Comparison of ENCODE assay signal across 19 cellular contexts in the genomic region with DNA sequence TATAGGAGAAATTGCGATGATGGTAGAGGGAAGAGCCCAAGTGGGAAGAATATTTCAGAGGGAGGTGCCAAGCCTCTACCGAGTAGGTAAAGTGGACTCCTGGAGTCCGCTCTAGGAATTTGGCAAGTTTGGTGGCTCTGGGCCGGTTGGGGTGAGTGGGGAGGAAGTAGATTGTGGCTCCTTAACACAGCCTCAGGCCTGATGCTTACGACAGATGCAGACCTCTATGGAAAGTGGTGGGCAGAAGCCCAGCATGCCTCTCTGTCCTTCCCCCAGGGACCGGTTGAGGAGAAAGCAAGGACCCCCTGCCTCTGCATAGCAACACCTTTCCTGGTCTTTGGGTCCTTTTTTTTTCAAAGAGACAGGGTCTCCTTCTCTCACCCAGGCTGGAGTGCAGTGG. TPM values are rescaled to one million over a fixed set of nuclear protein-coding genes. Genes with fewer than 3 reads are reported as not detected.
DNase-seq lines count a peak whose midpoint lies in the region; ATAC-seq, FAIRE-seq and TF ChIP-seq lines count a peak whose summit lies in the region.
"Had no signal": no experiment of that assay in that cellular context is flagged by ENCODE, and none has a peak within 500 bp of the region (broad histone marks: within the 10 kb centered on the region; RNA-seq: fewer than 3 reads in every experiment).

No MANE protein-coding gene starts in this region.

- peaks cover 50% of the 10 kb centered on the region for H3K4me1 ChIP-seq in A549
- H3K4me1 ChIP-seq in heart right ventricle = peaks cover 0 to 21% (median 15%) of the 10 kb centered on the region in 9 donors
- peaks cover 10 to 20% of the 10 kb centered on the region in 2 donors for H3K4me1 ChIP-seq in thyroid gland
- H3K4me1 ChIP-seq: HAP-1 had no signal

- no peak for TF ChIP-seq RAD21 in A549 (conservative IDR thresholded peaks at IDR 0.05 in 1 of 2, IDR thresholded peaks at IDR 0.05 in 1 of 2)

- peaks cover 0 to 7% (median 0%) of the 10 kb centered on the region in 5 donors for H3K27me3 Mint-ChIP-seq in naive thymus-derived CD8-positive, alpha-beta T cell
- H3K27me3 Mint-ChIP-seq: CD4-positive, alpha-beta T cell; IgD-negative memory B cell had no signal

- H3K4me3 ChIP-seq in A549 = no peak overlapping the region
- no peak overlapping the region for H3K4me3 ChIP-seq in NB4 (ENCODE audit: low read depth, low read length)
- no peak overlapping the region for H3K4me3 ChIP-seq in heart right ventricle
- H3K4me3 ChIP-seq in thyroid gland (replicated peaks in 1 of 3) = no peak overlapping the region
- H3K4me3 ChIP-seq: BLaER1, HAP-1 had no signal

- TF ChIP-seq POLR2A in A549 (IDR thresholded peaks at IDR 0.05; ENCODE audit: low read length) (no peak), NB4 (IDR thresholded peaks at IDR 0.05; ENCODE audit: extremely low read depth, insufficient read length) (no peak), thyroid gland (IDR thresholded peaks at IDR 0.05) (no peak)

- POLR2A ChIA-PET in A549 (lab: Yijun Ruan, JAX) = interaction anchor here (0.7 kb wide), 1 partner anchor 110 kb away, joined by 4 read pairs; no protein-coding TSS in a partner anchor
- POLR2A ChIA-PET in naive thymus-derived CD8-positive, alpha-beta T cell (lab: Charles Lee) = no interaction called here

- ATAC-seq in A549 (peak; percentile 14 to 22; a peak in 3 of 6 replicates), heart right ventricle (no peak)
- ATAC-seq in naive thymus-derived CD8-positive, alpha-beta T cell = no peak

- H3K9me3 Mint-ChIP-seq in naive thymus-derived CD8-positive, alpha-beta T cell = no peaks in the 10 kb centered on the region
- H3K9me3 Mint-ChIP-seq: CD4-positive, alpha-beta T cell; IgD-negative memory B cell had no signal

- no peak for FAIRE-seq in A549 (lab: Jason Lieb, UNC)
- FAIRE-seq: GM12892, H1 had no signal

- H3K27me3 ChIP-seq in heart right ventricle (no peaks in the 10 kb centered on the region), thyroid gland (no peaks in the 10 kb centered on the region)
- H3K27me3 ChIP-seq: BLaER1 had no signal

- DNase-seq in A549 (ENCODE audit: low read depth in 1 of 2, low spot score in 1 of 2) = no peak
- peak; percentile 7 to 13 for DNase-seq in AML-193 (lab: John Stamatoyannopoulos, UW)
- DNase-seq in NB4 (ENCODE audit: low read depth) = peak; percentile 24
- peak; percentile 67 for DNase-seq in mesenteric fat pad (ENCODE audit: low spot score)
- DNase-seq in heart right ventricle = no peak
- DNase-seq in thyroid gland = no peak
- no peak for DNase-seq in naive thymus-derived CD8-positive, alpha-beta T cell
- no peak for DNase-seq in UCSD-AML1 (lab: John Stamatoyannopoulos, UW; ENCODE audit: unreplicated experiment)
- DNase-seq: Calu3; CD4-positive, alpha-beta T cell; DMS 273 treated with DMSO at 0.1 percent for 48 hours; DMS79 treated with DMSO at 0.1 percent for 48 hours; EL; GDM1 had no signal

- H3K27ac ChIP-seq in A549 (peak overlapping the region; percentile 72), heart right ventricle (no peak overlapping the region), thyroid gland (no peak overlapping the region)
- H3K27ac ChIP-seq: BLaER1 had no signal

- CTCF ChIA-PET in A549 (lab: Yijun Ruan, JAX) = interaction anchor here (1.4 kb wide), 1 partner anchor 189 kb away, joined by 3 read pairs; no protein-coding TSS in a partner anchor

- no peak for TF ChIP-seq CTCF in A549 (IDR thresholded peaks at IDR 0.05)
- no peak for TF ChIP-seq CTCF in NB4 (IDR thresholded peaks at IDR 0.05; ENCODE audit: low read depth, low read length)
- TF ChIP-seq CTCF in heart right ventricle (IDR thresholded peaks at IDR 0.05) = no peak
- TF ChIP-seq CTCF in thyroid gland (IDR thresholded peaks at IDR 0.05) = no peak

- peak overlapping the region in 1 of 10 donors; percentile 14 for H3K27ac Mint-ChIP-seq in naive thymus-derived CD8-positive, alpha-beta T cell
- H3K27ac Mint-ChIP-seq: CD4-positive, alpha-beta T cell; IgD-negative memory B cell had no signal

- H3K4me3 Mint-ChIP-seq in naive thymus-derived CD8-positive, alpha-beta T cell = no peak overlapping the region
- H3K4me3 Mint-ChIP-seq: CD4-positive, alpha-beta T cell; IgD-negative memory B cell had no signal

- TF ChIP-seq EP300 in A549 (IDR thresholded peaks at IDR 0.05) = no peak

- H3K36me3 Mint-ChIP-seq in naive thymus-derived CD8-positive, alpha-beta T cell = no peaks in the 10 kb centered on the region
- H3K36me3 Mint-ChIP-seq: IgD-negative memory B cell had no signal

- H3K36me3 ChIP-seq in heart right ventricle = no peaks in the 10 kb centered on the region
- H3K36me3 ChIP-seq in thyroid gland = no peaks in the 10 kb centered on the region
- H3K36me3 ChIP-seq: BLaER1, HAP-1 had no signal

- H3K4me1 Mint-ChIP-seq in naive thymus-derived CD8-positive, alpha-beta T cell = no peaks in the 10 kb centered on the region
- H3K4me1 Mint-ChIP-seq: IgD-negative memory B cell had no signal

- H3K4me2 ChIP-seq in A549 = peak overlapping the region; percentile 57
- H3K4me2 ChIP-seq: BLaER1 had no signal

- H3K9me3 ChIP-seq in A549 (no peaks in the 10 kb centered on the region), heart right ventricle (no peaks in the 10 kb centered on the region), thyroid gland (no peaks in the 10 kb centered on the region)
- H3K9me3 ChIP-seq: BLaER1, HAP-1 had no signal

- intact Hi-C loops in heart right ventricle (cut with DNase I) (no loop called here), thyroid gland (cut with DNase I) (no loop called here)

- WGBS in A549 (ENCODE audit: missing lambda C conversion rate) = 78% methylated on average over 6 of the region's 6 CpGs
- WGBS in heart right ventricle, 2 donors = 77 to 79% methylated on average over 6 of the region's 6 CpGs
- 86 to 87% methylated on average over 6 of the region's 6 CpGs for WGBS in thyroid gland, 2 donors

TF ChIP-seq in A549, 52 proteins besides CTCF, POLR2A, EP300 and RAD21:
- TF ChIP-seq TP53 (CRISPR knock-in tag; IDR thresholded peaks at IDR 0.05) (no peak), KDM1A (IDR thresholded peaks at IDR 0.05; ENCODE audit: low read depth) (no peak), FOSB (CRISPR knock-in tag; IDR thresholded peaks at IDR 0.05) (no peak), RNF2 (IDR thresholded peaks at IDR 0.05; ENCODE audit: borderline replicate concordance, low read depth) (no peak), CBX8 (IDR thresholded peaks at IDR 0.05) (no peak), ZSCAN20 (CRISPR knock-in tag; IDR thresholded peaks at IDR 0.05) (no peak), SMC3 (IDR thresholded peaks at IDR 0.05) (no peak), KDM5A (IDR thresholded peaks at IDR 0.05) (no peak), RARB (CRISPR knock-in tag; IDR thresholded peaks at IDR 0.05) (no peak), SREBF2 (IDR thresholded peaks at IDR 0.05) (no peak), REST (IDR thresholded peaks at IDR 0.05) (no peak), JUNB (IDR thresholded peaks at IDR 0.05) (no peak), NFE2L2 (conservative IDR thresholded peaks at IDR 0.05; ENCODE audit: low read length) (no peak), TFCP2L1 (CRISPR knock-in tag; IDR thresholded peaks at IDR 0.05) (no peak), CBX2 (IDR thresholded peaks at IDR 0.05; ENCODE audit: borderline replicate concordance, low read depth) (no peak), MYC (IDR thresholded peaks at IDR 0.05; ENCODE audit: borderline replicate concordance, low read length) (no peak)
- TF ChIP-seq, protein P1, sequence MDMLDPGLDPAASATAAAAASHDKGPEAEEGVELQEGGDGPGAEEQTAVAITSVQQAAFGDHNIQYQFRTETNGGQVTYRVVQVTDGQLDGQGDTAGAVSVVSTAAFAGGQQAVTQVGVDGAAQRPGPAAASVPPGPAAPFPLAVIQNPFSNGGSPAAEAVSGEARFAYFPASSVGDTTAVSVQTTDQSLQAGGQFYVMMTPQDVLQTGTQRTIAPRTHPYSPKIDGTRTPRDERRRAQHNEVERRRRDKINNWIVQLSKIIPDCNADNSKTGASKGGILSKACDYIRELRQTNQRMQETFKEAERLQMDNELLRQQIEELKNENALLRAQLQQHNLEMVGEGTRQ (IDR thresholded peaks at IDR 0.05) = no peak

RNA-seq across cellular contexts. Expression of gene SIAH1, which starts 55.9 kb away (rescaled TPM):
- polyA plus RNA-seq in A549 (2011; rRNA removed) = 28.5 and 30.0 TPM in 2 replicates
- 13.3 and 16.8 TPM in 2 replicates for polyA plus RNA-seq in A549 (2012; cell fraction: cytosol; rRNA removed)
- 16.9 and 26.7 TPM in 2 replicates for polyA plus RNA-seq in A549 (2012; cell fraction: nucleus; rRNA removed)
- 12.0 to 13.6 TPM (median 13.3 TPM) in 3 replicates for polyA plus RNA-seq in A549 (2017; fragmentation: RNase III; extraction: RNeasy Plus Mini Kit Qiagen cat#74134 plus additional on column Dnase treatment)
- 29.1 and 42.6 TPM in 2 replicates for polyA minus RNA-seq in A549 (2011; rRNA and poly(A)+ RNA removed)
- total RNA-seq in mesenteric fat pad = 27.6 TPM
- total RNA-seq in heart right ventricle = 10 to 100 TPM; 12.2 to 17.2 (median 14.5) TPM
- 10 to 100 TPM; 10.1 to 11.1 TPM for polyA plus RNA-seq in heart right ventricle
- 10 to 100 TPM; 23.9 to 45.8 (median 34.4) TPM for total RNA-seq in thyroid gland
- 10 to 100 TPM; 22.8 to 25.9 TPM for total RNA-seq in naive thymus-derived CD8-positive, alpha-beta T cell
- polyA plus RNA-seq in naive thymus-derived CD8-positive, alpha-beta T cell = 10 to 100 TPM; 10.8 to 16.7 (median 12.0) TPM

Comparison
In these comparisons a context has a peak if more than half of its experiments do, and no peak if none do; other contexts are left out.
1. ATAC-seq: peak in A549 (2 of 2); none in heart right ventricle (0 of 8) and naive thymus-derived CD8-positive, alpha-beta T cell (0 of 2).
2. DNase-seq: peak in AML-193 (2 of 2), NB4 (single experiment) and mesenteric fat pad (single experiment); none in A549 (0 of 2), heart right ventricle (0 of 2), thyroid gland (0 of 2), naive thymus-derived CD8-positive, alpha-beta T cell (0 of 10) and UCSD-AML1 (single experiment).
3. H3K27ac ChIP-seq: peak in A549 (2 of 2); none in heart right ventricle (0 of 10) and thyroid gland (0 of 3).